ENCODE assay signal across 33 cellular contexts in genomic region chr5:109136906-109137305, GRCh38.
A peak's percentile ranks its signal among the peaks of the same experiment; 100 is the strongest.
DNase-seq lines count a peak whose midpoint lies in the region; ATAC-seq and TF ChIP-seq lines count a peak whose summit lies in the region.
"Had no signal": no experiment of that assay in that cellular context is flagged by ENCODE, and none has a peak within 500 bp of the region (broad histone marks: within the 10 kb centered on the region; RNA-seq: fewer than 3 reads in every experiment).

No MANE protein-coding gene starts in this region.

- H3K27me3 ChIP-seq in AG04450 (ENCODE audit: control insufficient read depth, insufficient read depth, low read length) (no peaks in the 10 kb centered on the region), IMR-90 (ENCODE audit: control insufficient read depth, insufficient read depth, low read length) (no peaks in the 10 kb centered on the region), SJSA1 (replicated peaks) (no peaks in the 10 kb centered on the region), mesenchymal stem cell (ENCODE audit: control insufficient read depth in 1 of 2, insufficient read depth in 1 of 2, low read length in 2 of 2) (no peaks in the 10 kb centered on the region)
- H3K27me3 ChIP-seq: BE2C; BLaER1; BLaER1 treated with 17β-estradiol and CSF1 and Interleukin-3, amounts not matched to agents 10 nM and 100 nM had no signal

- no peak for TF ChIP-seq CTCF in AG04450 (IDR thresholded peaks at IDR 0.05; ENCODE audit: low read depth, low read length)
- no peak for TF ChIP-seq CTCF in IMR-90 (conservative IDR thresholded peaks at IDR 0.05; ENCODE audit: low read depth, low read length)

- in situ Hi-C loops in IMR-90 (cut with MboI; ENCODE audit: low sequenced_read_pairs): no loop called here

- H2BK5ac ChIP-seq in IMR-90 (ENCODE audit: low read depth, low read length, poor library complexity, severe bottlenecking): no peak overlapping the region
- no peak overlapping the region for H2BK5ac ChIP-seq in mesenchymal stem cell (ENCODE audit: low read depth, low read length, poor library complexity, severe bottlenecking)

- dilution Hi-C loops in IMR-90 (cut with HindIII; ENCODE audit: low sequenced_read_pairs, unreplicated experiment): no loop called here

- H3K56ac ChIP-seq in IMR-90 (ENCODE audit: extremely low read depth, insufficient read depth, low read length): no peak overlapping the region

- no peak overlapping the region for H3K4ac ChIP-seq in IMR-90 (ENCODE audit: low read depth, low read length)
- no peak overlapping the region for H3K4ac ChIP-seq in mesenchymal stem cell (ENCODE audit: low read depth in 1 of 2, low read length in 2 of 2)

- no peak for TF ChIP-seq RAD21 in IMR-90 (IDR thresholded peaks at IDR 0.05; ENCODE audit: low read length)

- H3K4me3 ChIP-seq in AG04450 (ENCODE audit: low read depth, low read length) (no peak overlapping the region), IMR-90 (ENCODE audit: insufficient read depth, low read depth, low read length) (no peak overlapping the region), SJSA1 (no peak overlapping the region), mesenchymal stem cell (ENCODE audit: insufficient read depth in 1 of 2, low read depth in 1 of 2, low read length in 2 of 2) (no peak overlapping the region)
- H3K4me3 ChIP-seq: A549; BLaER1; BLaER1 treated with 17β-estradiol and CSF1 and Interleukin-3, amounts not matched to agents 10 nM and 100 nM had no signal

- H3K9ac ChIP-seq in IMR-90 (ENCODE audit: low read depth, low read length): no peak overlapping the region
- H3K9ac ChIP-seq in mesenchymal stem cell (ENCODE audit: low read length): no peak overlapping the region
- H3K9ac ChIP-seq: BLaER1; BLaER1 treated with 17β-estradiol and CSF1 and Interleukin-3, amounts not matched to agents 10 nM and 100 nM had no signal

- H3K14ac ChIP-seq in IMR-90 (replicated peaks; ENCODE audit: low read depth, low read length): no peak overlapping the region
- no peak overlapping the region for H3K14ac ChIP-seq in mesenchymal stem cell (ENCODE audit: low read length in 2 of 2)

- peak; percentile 69 for ATAC-seq in IMR-90 (ENCODE audit: low read depth)
- no peak for ATAC-seq in GM18861 (IDR thresholded peaks at IDR 0.05; ENCODE audit: unreplicated experiment)
- ATAC-seq: A549; CD8-positive, alpha-beta T cell had no signal

- H2AK9ac ChIP-seq in IMR-90 (replicated peaks; ENCODE audit: low read depth, low read length, poor library complexity): no peak overlapping the region

- H2AK5ac ChIP-seq in IMR-90 (ENCODE audit: low read depth, low read length) (no peak overlapping the region), mesenchymal stem cell (ENCODE audit: low read length, severe bottlenecking) (no peak overlapping the region)

- H2BK20ac ChIP-seq in IMR-90 (ENCODE audit: low read depth, low read length): no peak overlapping the region

- POLR2A ChIA-PET in AG04450 (lab: Yijun Ruan, JAX) (no interaction called here), IMR-90 (lab: Charles Lee; ENCODE audit: unreplicated experiment) (no interaction called here)

- no peaks in the 10 kb centered on the region for H4K20me1 ChIP-seq in IMR-90 (ENCODE audit: insufficient read depth, low read length)
- H4K20me1 ChIP-seq: BLaER1; BLaER1 treated with 17β-estradiol and CSF1 and Interleukin-3, amounts not matched to agents 10 nM and 100 nM had no signal

- intact Hi-C loops in IMR-90 (cut with micrococcal nuclease): no loop called here

- H2BK120ac ChIP-seq in IMR-90 (ENCODE audit: low read depth, low read length) (no peak overlapping the region), mesenchymal stem cell (ENCODE audit: low read depth, low read length) (no peak overlapping the region)

- CTCF ChIA-PET in AG04450 (lab: Charles Lee) (no interaction called here), IMR-90 (lab: Yijun Ruan, JAX) (no interaction called here)

- H4K8ac ChIP-seq in IMR-90 (ENCODE audit: low read depth in 2 of 2, low read length in 2 of 2) (no peak overlapping the region), mesenchymal stem cell (ENCODE audit: low read length) (no peak overlapping the region)

- H3K4me2 ChIP-seq in IMR-90 (ENCODE audit: low read depth, low read length) (peak overlapping the region; percentile 44; the same call in 1 of the 2 replicates), mesenchymal stem cell (ENCODE audit: low read length, poor library complexity, severe bottlenecking) (no peak overlapping the region)
- H3K4me2 ChIP-seq: A549; BLaER1; BLaER1 treated with 17β-estradiol and CSF1 and Interleukin-3, amounts not matched to agents 10 nM and 100 nM had no signal

- H3K27ac ChIP-seq in AG04450 (ENCODE audit: low read depth, low read length) (no peak overlapping the region), IMR-90 (ENCODE audit: insufficient read depth, low read length) (no peak overlapping the region), SJSA1 (peak overlapping the region; percentile 10; the same call in 1 of the 2 replicates), mesenchymal stem cell (ENCODE audit: low read length, poor library complexity, severe bottlenecking) (no peak overlapping the region)
- H3K27ac ChIP-seq: 22Rv1; A549; BLaER1; BLaER1 treated with 17β-estradiol and CSF1 and Interleukin-3, amounts not matched to agents 10 nM and 100 nM; C4-2B had no signal

- H3K18ac ChIP-seq in IMR-90 (ENCODE audit: low read depth, low read length) (no peak overlapping the region; the same call in 1 of the 2 replicates), mesenchymal stem cell (ENCODE audit: low read depth in 1 of 2, low read length in 2 of 2) (no peak overlapping the region)

- H3K36me3 ChIP-seq in IMR-90 (ENCODE audit: control insufficient read depth, insufficient read depth, low read length): no peaks in the 10 kb centered on the region
- no peaks in the 10 kb centered on the region for H3K36me3 ChIP-seq in SJSA1
- peaks cover 0 to 5% of the 10 kb centered on the region in 2 experiments for H3K36me3 ChIP-seq in mesenchymal stem cell (ENCODE audit: control insufficient read depth in 1 of 2, insufficient read depth in 2 of 2, low read depth in 1 of 2, low read length in 2 of 2)
- H3K36me3 ChIP-seq: BE2C; BLaER1; BLaER1 treated with 17β-estradiol and CSF1 and Interleukin-3, amounts not matched to agents 10 nM and 100 nM had no signal

- no CpG with 5 or more reads among the region's 2 CpGs for WGBS in IMR-90 (ENCODE audit: extremely low coverage in 2 of 2, insufficient read length in 1 of 2), 2 experiments
- WGBS in mesenchymal stem cell: 75% methylated on average over 1 of the region's 2 CpGs

- no peaks in the 10 kb centered on the region for H3K9me1 ChIP-seq in IMR-90 (ENCODE audit: insufficient read depth, low read length)

- no TSS peak for BruUV-seq in IMR-90 (replicated peaks; lab: Mats Ljungman, UMichigan)

- H3K79me1 ChIP-seq in IMR-90 (ENCODE audit: low read depth in 1 of 2, low read length in 2 of 2): peaks cover 0 to 4% of the 10 kb centered on the region in 2 experiments; a peak in 1 of 4 replicates
- peaks cover 2% of the 10 kb centered on the region for H3K79me1 ChIP-seq in mesenchymal stem cell (replicated peaks; ENCODE audit: low read length, poor library complexity, severe bottlenecking)

- H2AFZ ChIP-seq in IMR-90 (replicated peaks; ENCODE audit: low read length, poor library complexity): no peak overlapping the region
- H2AFZ ChIP-seq in mesenchymal stem cell (ENCODE audit: low read depth, low read length): no peak overlapping the region

- H2BK15ac ChIP-seq in IMR-90 (ENCODE audit: low read depth, low read length) (no peak overlapping the region), mesenchymal stem cell (ENCODE audit: low read depth, poor library complexity, severe bottlenecking) (no peak overlapping the region)

- H4K5ac ChIP-seq in IMR-90 (ENCODE audit: low read depth, low read length): no peak overlapping the region

- peaks cover 7% of the 10 kb centered on the region; the same call in 1 of the 2 replicates for H3K4me1 ChIP-seq in IMR-90 (ENCODE audit: control insufficient read depth, insufficient read depth, low read length)
- peaks cover 9% of the 10 kb centered on the region for H3K4me1 ChIP-seq in SJSA1 (replicated peaks)
- H3K4me1 ChIP-seq in mesenchymal stem cell (ENCODE audit: control insufficient read depth, insufficient read depth, low read depth, low read length): peaks cover 2% of the 10 kb centered on the region
- H3K4me1 ChIP-seq: A549, BE2C, BLaER1, Caco-2 had no signal

- H4K91ac ChIP-seq in IMR-90 (ENCODE audit: insufficient read depth, low read depth, low read length) (no peak overlapping the region), mesenchymal stem cell (ENCODE audit: low read length) (no peak overlapping the region)

- H3K9me3 ChIP-seq in AG04450 (ENCODE audit: control insufficient read depth, insufficient read depth, low read length) (no peaks in the 10 kb centered on the region), IMR-90 (ENCODE audit: control insufficient read depth, insufficient read depth, low read length) (no peaks in the 10 kb centered on the region), SJSA1 (replicated peaks) (no peaks in the 10 kb centered on the region), mesenchymal stem cell (ENCODE audit: control insufficient read depth, low read length) (no peaks in the 10 kb centered on the region)
- H3K9me3 ChIP-seq: A549; BE2C; BLaER1; BLaER1 treated with 17β-estradiol and CSF1 and Interleukin-3, amounts not matched to agents 10 nM and 100 nM; Caco-2 had no signal

- H2BK12ac ChIP-seq in mesenchymal stem cell (ENCODE audit: low read length in 2 of 2): no peak overlapping the region

- H3K23ac ChIP-seq in IMR-90 (ENCODE audit: low read depth, low read length) (no peak overlapping the region), mesenchymal stem cell (ENCODE audit: low read length in 2 of 2) (no peak overlapping the region)

- peak; percentile 18 for DNase-seq in AG04450 (ENCODE audit: low read depth, low spot score)
- DNase-seq in IMR-90: peak; percentile 61
- peak in 1 of 2 experiments; percentile 48 for DNase-seq in SJSA1 (ENCODE audit: low read depth in 1 of 2, low spot score in 2 of 2)
- peak; percentile 20 for DNase-seq in mesenchymal stem cell
- no peak for DNase-seq in HuH-7.5 (ENCODE audit: low spot score)
- no peak for DNase-seq in NCI-H2029 (lab: John Stamatoyannopoulos, UW)
- no peak for DNase-seq in LoVo (ENCODE audit: low spot score)
- DNase-seq: 8988T; ACHN; AML-193; BE2C; C1 segment of cervical spinal cord; Caco-2; Calu3; CD4-positive, alpha-beta memory T cell; CD4-positive, alpha-beta T cell; CD4-positive, CD25-positive, alpha-beta regulatory T cell; CD8-positive, alpha-beta memory T cell; CD8-positive, alpha-beta T cell; COR-L47; DMS 273 treated with DMSO at 0.1 percent for 48 hours; DMS153; DMS53; DMS79; DMS79 treated with DMSO at 0.1 percent for 48 hours; DND-41; EL had no signal

- TF ChIP-seq POLR2A in IMR-90 (IDR thresholded peaks at IDR 0.05; ENCODE audit: low read depth, low read length): no peak

TF ChIP-seq in IMR-90, 13 proteins besides CTCF, POLR2A, EP300 and RAD21 (continues in another document):
- TF ChIP-seq RFX5 (IDR thresholded peaks at IDR 0.05; ENCODE audit: low read depth, low read length): no peak
- TF ChIP-seq CHD1 (IDR thresholded peaks at IDR 0.05; ENCODE audit: low read depth, low read length): no peak
- TF ChIP-seq SMC3 (IDR thresholded peaks at IDR 0.05; ENCODE audit: low read depth, low read length): no peak
- TF ChIP-seq MXI1 (IDR thresholded peaks at IDR 0.05; ENCODE audit: borderline replicate concordance, low read depth, low read length): no peak
- TF ChIP-seq RCOR1 (IDR thresholded peaks at IDR 0.05; ENCODE audit: insufficient replicate concordance, low read length): no peak
- no peak for TF ChIP-seq BHLHE40 (IDR thresholded peaks at IDR 0.05; ENCODE audit: low read depth, low read length)

Comparison
In these comparisons a context has a peak if more than half of its experiments do, and no peak if none do; other contexts are left out.
1. DNase-seq: peak in AG04450 (single experiment), IMR-90 (single experiment) and mesenchymal stem cell (single experiment); none in HuH-7.5 (single experiment), NCI-H2029 (single experiment) and LoVo (single experiment).